13 cellular contexts compared by ENCODE assay signal in genomic region chr11:69636870-69637600, GRCh38. TPM values are rescaled to one million over a fixed set of nuclear protein-coding genes. Genes with fewer than 3 reads are reported as not detected.
A peak's percentile ranks its signal among the peaks of the same experiment; 100 is the strongest.
DNase-seq lines count a peak whose midpoint lies in the region; ATAC-seq and TF ChIP-seq lines count a peak whose summit lies in the region.
"Had no signal": no experiment of that assay in that cellular context is flagged by ENCODE, and none has a peak within 500 bp of the region (broad histone marks: within the 10 kb centered on the region; RNA-seq: fewer than 3 reads in every experiment).

No MANE protein-coding gene starts in this region.

- H3K27me3 ChIP-seq in dorsolateral prefrontal cortex (peaks cover 3 to 81% (median 58%) of the 10 kb centered on the region in 45 donors), thyroid gland (no peaks in the 10 kb centered on the region)

- CTCF ChIA-PET in activated CD8-positive, alpha-beta memory T cell treated with anti-CD3 and anti-CD28 coated beads, Interleukin-2, amount 10 ng/mL, durations not matched to agents 7 days and 5 days (lab: Charles Lee), result no interaction called here

- no peak for ATAC-seq in activated CD8-positive, alpha-beta memory T cell treated with anti-CD3 and anti-CD28 coated beads, Interleukin-2, amount 10 ng/mL, durations not matched to agents 7 days and 5 days
- ATAC-seq in HG03342 (IDR thresholded peaks at IDR 0.05; ENCODE audit: unreplicated experiment), result no peak

- H3K9me3 ChIP-seq in thyroid gland, result no peaks in the 10 kb centered on the region

- WGBS in thyroid gland, 2 donors, result 12 to 13% methylated on average over 12 to 34 of the region's 61 CpGs

- H3K36me3 ChIP-seq in thyroid gland, result no peaks in the 10 kb centered on the region

- no peaks in the 10 kb centered on the region for H3K9me3 Mint-ChIP-seq in activated CD8-positive, alpha-beta memory T cell treated with anti-CD3 and anti-CD28 coated beads, Interleukin-2, amount 10 ng/mL, durations not matched to agents 7 days and 5 days (ENCODE audit: low read depth)
- no peaks in the 10 kb centered on the region for H3K9me3 Mint-ChIP-seq in mesothelial cell of epicardium
- H3K9me3 Mint-ChIP-seq: CD8-positive, alpha-beta memory T cell; stimulated activated naive CD8-positive, alpha-beta T cell treated with anti-CD3 and anti-CD28 coated beads, Interleukin-15, Interleukin-2, amounts not matched to agents 100 ng/mL and 50 ng/mL, for 24 hours had no signal

- H3K4me3 ChIP-seq in dorsolateral prefrontal cortex (peak overlapping the region; percentile 29 to 79 (median 55)), thyroid gland (replicated peaks in 1 of 3) (peak overlapping the region in 1 of 3 donors; percentile 17)
- H3K4me3 ChIP-seq: lung had no signal

- peaks cover 36 to 37% of the 10 kb centered on the region in 2 donors for H3K4me1 ChIP-seq in thyroid gland

- H3K27ac ChIP-seq in dorsolateral prefrontal cortex, result peak overlapping the region in 9 of 59 donors; percentile 5 to 49 (median 39)
- peak overlapping the region in 2 of 3 donors; percentile 26 to 59 for H3K27ac ChIP-seq in thyroid gland

- H3K36me3 Mint-ChIP-seq in activated CD8-positive, alpha-beta memory T cell treated with anti-CD3 and anti-CD28 coated beads, Interleukin-2, amount 10 ng/mL, durations not matched to agents 7 days and 5 days, result no peaks in the 10 kb centered on the region
- H3K36me3 Mint-ChIP-seq in mesothelial cell of epicardium, result no peaks in the 10 kb centered on the region
- H3K36me3 Mint-ChIP-seq: CD8-positive, alpha-beta memory T cell had no signal

- no peak overlapping the region for H3K4me3 Mint-ChIP-seq in activated CD8-positive, alpha-beta memory T cell treated with anti-CD3 and anti-CD28 coated beads, Interleukin-2, amount 10 ng/mL, durations not matched to agents 7 days and 5 days
- peak overlapping the region; percentile 73 for H3K4me3 Mint-ChIP-seq in mesothelial cell of epicardium
- H3K4me3 Mint-ChIP-seq: stimulated activated naive CD8-positive, alpha-beta T cell treated with anti-CD3 and anti-CD28 coated beads, Interleukin-15, Interleukin-2, amounts not matched to agents 100 ng/mL and 50 ng/mL, for 24 hours had no signal

- DNase-seq in activated CD8-positive, alpha-beta memory T cell treated with anti-CD3 and anti-CD28 coated beads, Interleukin-2, amount 10 ng/mL, durations not matched to agents 7 days and 5 days, result no peak
- DNase-seq in activated CD8-positive, alpha-beta memory T cell treated with anti-CD3 and anti-CD28 coated beads, Interleukin-2, amount 50 U/mL, for 48 hours, result no peak
- DNase-seq in dorsolateral prefrontal cortex (no peak), mesothelial cell of epicardium (ENCODE audit: low spot score in 2 of 2, unreplicated experiment in 2 of 2) (no peak), thyroid gland (no peak), HCEC 1CT (no peak), OCI-M2 (lab: John Stamatoyannopoulos, UW; ENCODE audit: unreplicated experiment) (no peak)
- DNase-seq: activated naive CD4-positive, alpha-beta T cell; SHP77 had no signal

- peaks cover 6% of the 10 kb centered on the region for H3K4me1 Mint-ChIP-seq in activated CD8-positive, alpha-beta memory T cell treated with anti-CD3 and anti-CD28 coated beads, Interleukin-2, amount 10 ng/mL, durations not matched to agents 7 days and 5 days
- H3K4me1 Mint-ChIP-seq in mesothelial cell of epicardium, result peaks cover 42% of the 10 kb centered on the region

- TF ChIP-seq CTCF in dorsolateral prefrontal cortex (IDR thresholded peaks at IDR 0.05 in 54 of 56, conservative IDR thresholded peaks at IDR 0.05 in 2 of 56; ENCODE audit: low read depth in 1 of 56, partially characterized antibody in 56 of 56) (no peak), mesothelial cell of epicardium (IDR thresholded peaks at IDR 0.05; ENCODE audit: unreplicated experiment) (no peak), thyroid gland (IDR thresholded peaks at IDR 0.05) (no peak)

- H3K27me3 Mint-ChIP-seq in activated CD8-positive, alpha-beta memory T cell treated with anti-CD3 and anti-CD28 coated beads, Interleukin-2, amount 10 ng/mL, durations not matched to agents 7 days and 5 days, result peaks cover 73% of the 10 kb centered on the region
- peaks cover 20% of the 10 kb centered on the region for H3K27me3 Mint-ChIP-seq in mesothelial cell of epicardium (ENCODE audit: low read depth)

- intact Hi-C loops in dorsolateral prefrontal cortex (cut with DNase I), result no loop called here
- intact Hi-C loops in thyroid gland (cut with DNase I), result loop anchor here (5.0 to 10.0 kb wide), 2 partner anchors 102 to 195 kb away; no protein-coding TSS in a partner anchor

- H3K27ac Mint-ChIP-seq in activated CD8-positive, alpha-beta memory T cell treated with anti-CD3 and anti-CD28 coated beads, Interleukin-2, amount 10 ng/mL, durations not matched to agents 7 days and 5 days, result peak overlapping the region; percentile 32
- peak overlapping the region; percentile 78 for H3K27ac Mint-ChIP-seq in mesothelial cell of epicardium
- H3K27ac Mint-ChIP-seq: stimulated activated naive CD8-positive, alpha-beta T cell treated with anti-CD3 and anti-CD28 coated beads, Interleukin-15, Interleukin-2, amounts not matched to agents 100 ng/mL and 50 ng/mL, for 24 hours had no signal

- no peak for TF ChIP-seq POLR2A in thyroid gland (IDR thresholded peaks at IDR 0.05)

RNA-seq across cellular contexts. Expression of gene CCND1, which starts 3.9 kb away (rescaled TPM):
- 1 to 10 TPM in 1 of 2 experiments, not detected in 1; 1.7 TPM for total RNA-seq in activated CD8-positive, alpha-beta memory T cell treated with anti-CD3 and anti-CD28 coated beads, Interleukin-2, amount 10 ng/mL, durations not matched to agents 7 days and 5 days
- 10 to 100 TPM; 12.7 to 68.0 (median 31.1) TPM for total RNA-seq in dorsolateral prefrontal cortex
- total RNA-seq in mesothelial cell of epicardium, result 215 to 224 TPM (median 217 TPM) in 3 replicates
- 100 to 1,000 TPM in 1 of 4 donors, 10 to 100 TPM in 3; 55.1 to 110 (median 94.6) TPM for total RNA-seq in thyroid gland

RNA-seq across cellular contexts. Expression of gene LTO1, which starts 38.1 kb away (rescaled TPM):
- total RNA-seq in activated CD8-positive, alpha-beta memory T cell treated with anti-CD3 and anti-CD28 coated beads, Interleukin-2, amount 10 ng/mL, durations not matched to agents 7 days and 5 days, result 10 to 100 TPM; 24.0 to 26.3 TPM
- 10 to 100 TPM; 33.4 to 74.6 (median 51.9) TPM for total RNA-seq in dorsolateral prefrontal cortex
- total RNA-seq in mesothelial cell of epicardium, result 30.0 to 35.8 TPM (median 31.6 TPM) in 3 replicates
- 10 to 100 TPM; 23.5 to 40.0 (median 26.9) TPM for total RNA-seq in thyroid gland

Comparison
In these comparisons a context has a peak if more than half of its experiments do, and no peak if none do; other contexts are left out.
1. RNA of gene CCND1, which starts 3.9 kb away (total RNA-seq): 215 to 224 TPM in mesothelial cell of epicardium, 55.1 to 110 TPM in thyroid gland and 12.7 to 68.0 TPM in dorsolateral prefrontal cortex; 1.7 TPM in activated CD8-positive, alpha-beta memory T cell treated with anti-CD3 and anti-CD28 coated beads, Interleukin-2, amount 10 ng/mL, durations not matched to agents 7 days and 5 days; every median in the first group is over 4 times any median in the second.